In the genomic region with DNA sequence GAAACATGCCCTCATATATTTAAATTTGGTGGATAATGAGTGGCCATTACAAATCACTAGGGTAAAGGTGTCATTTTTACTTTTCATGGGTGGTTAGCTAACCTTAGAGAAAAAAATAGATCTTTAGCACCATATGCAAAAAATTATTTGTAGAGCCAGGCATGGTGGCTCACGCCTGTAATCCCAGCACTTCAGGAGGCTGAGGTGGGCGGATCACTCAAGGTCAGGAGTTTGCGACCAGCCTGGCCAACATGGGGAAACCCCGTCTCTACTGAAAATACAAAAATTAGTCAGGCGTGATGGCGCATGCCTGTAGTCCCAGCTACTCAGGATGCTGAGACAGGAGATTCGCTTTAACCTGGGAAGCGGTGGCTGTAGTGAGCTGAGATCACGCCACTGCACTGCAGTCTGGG, we compare ENCODE assay signal across 12 cellular contexts. TPM values are rescaled to one million over a fixed set of nuclear protein-coding genes. Genes with fewer than 3 reads are reported as not detected.
DNase-seq lines count a peak whose midpoint lies in the region; ATAC-seq and TF ChIP-seq lines count a peak whose summit lies in the region.
"Not testable (repeated sequence)": the region's sequence is repeated elsewhere in the genome, so short reads cannot be mapped to it uniquely, and the experiment has no call there.
"Had no signal": no experiment of that assay in that cellular context is flagged by ENCODE, and none has a peak within 500 bp of the region (broad histone marks: within the 10 kb centered on the region; RNA-seq: fewer than 3 reads in every experiment).

No MANE protein-coding gene starts in this region.

- H3K27me3 Mint-ChIP-seq in CD8-positive, alpha-beta memory T cell; activated T-cell treated with anti-CD3 and anti-CD28 coated beads, Interleukin-2, amount 50 U/mL, for 24 hours: not testable (repeated sequence)

- peak overlapping the region; percentile 0; the same call in 1 of the 2 replicates for H3K4me2 ChIP-seq in OCI-LY1 (ENCODE audit: low read length)

- H3K9me3 Mint-ChIP-seq in CD8-positive, alpha-beta memory T cell; activated T-cell treated with anti-CD3 and anti-CD28 coated beads, Interleukin-2, amount 50 U/mL, for 24 hours: not testable (repeated sequence)

- peak; percentile 60 for ATAC-seq in GM18909 (IDR thresholded peaks at IDR 0.05; ENCODE audit: poor library complexity, unreplicated experiment)
- peak; percentile 52 for ATAC-seq in GM21576 (IDR thresholded peaks at IDR 0.05; ENCODE audit: unreplicated experiment)
- peak; percentile 52 for ATAC-seq in HG03159 (IDR thresholded peaks at IDR 0.05; ENCODE audit: unreplicated experiment)

- peaks cover 16% of the 10 kb centered on the region for H3K4me1 ChIP-seq in CD8-positive, alpha-beta memory T cell (ENCODE audit: insufficient read depth, low read length)
- peaks cover 39% of the 10 kb centered on the region for H3K4me1 ChIP-seq in OCI-LY1 (ENCODE audit: insufficient read depth, low read length, severe bottlenecking)

- not testable (repeated sequence) for H2AFZ ChIP-seq in OCI-LY1 (ENCODE audit: low read length)

- peaks cover 39% of the 10 kb centered on the region for H3K79me2 ChIP-seq in OCI-LY1 (ENCODE audit: insufficient read depth, low read length)

- not testable (repeated sequence) for H4K20me1 ChIP-seq in OCI-LY1 (ENCODE audit: insufficient read depth, low read length)

- peaks cover 44 to 78% (median 74%) of the 10 kb centered on the region in 3 donors for H3K4me1 Mint-ChIP-seq in CD8-positive, alpha-beta memory T cell
- H3K4me1 Mint-ChIP-seq in activated T-cell treated with anti-CD3 and anti-CD28 coated beads, Interleukin-2, amount 50 U/mL, for 24 hours (ENCODE audit: low read depth): peaks cover 41% of the 10 kb centered on the region

- not testable (repeated sequence) for H3K9ac ChIP-seq in OCI-LY1 (ENCODE audit: low read length)

- DNase-seq in CD8-positive, alpha-beta memory T cell: not testable (repeated sequence)
- DNase-seq in activated T-cell treated with anti-CD3 and anti-CD28 coated beads, Interleukin-2, amount 50 U/mL, for 24 hours: peak; percentile 51
- peak; percentile 66 for DNase-seq in glomerular visceral epithelial cell (ENCODE audit: extremely low spot score)
- peak in 2 of 3 donors; percentile 27 to 36 for DNase-seq in stimulated activated CD4-positive, alpha-beta T cell treated with anti-CD3 and anti-CD28 coated beads, TNF-alpha, amount 100 ng/mL, for 48 hours (ENCODE audit: low read depth in 3 of 3)

- TF ChIP-seq CTCF in OCI-LY1 (IDR thresholded peaks at IDR 0.05; ENCODE audit: low read length): not testable (repeated sequence)

- H3K4me3 ChIP-seq in CD8-positive, alpha-beta memory T cell (ENCODE audit: low read length); OCI-LY1 (ENCODE audit: low read depth, low read length, poor library complexity, severe bottlenecking): not testable (repeated sequence)

- H3K4me3 Mint-ChIP-seq in CD8-positive, alpha-beta memory T cell: peak overlapping the region in 5 of 7 donors; percentile 13 to 80 (median 37)
- peak overlapping the region; percentile 23 for H3K4me3 Mint-ChIP-seq in activated T-cell treated with anti-CD3 and anti-CD28 coated beads, Interleukin-2, amount 50 U/mL, for 24 hours

- H3K27me3 ChIP-seq in CD8-positive, alpha-beta memory T cell (ENCODE audit: insufficient read depth, low read length, poor library complexity, severe bottlenecking); OCI-LY1 (ENCODE audit: insufficient read depth, low read length): not testable (repeated sequence)

- CTCF ChIA-PET in CD8-positive, alpha-beta memory T cell (lab: Charles Lee): not testable (repeated sequence)

- peak overlapping the region in 7 of 8 donors; percentile 6 to 96 (median 43) for H3K27ac Mint-ChIP-seq in CD8-positive, alpha-beta memory T cell
- peak overlapping the region; percentile 61 for H3K27ac Mint-ChIP-seq in activated T-cell treated with anti-CD3 and anti-CD28 coated beads, Interleukin-2, amount 50 U/mL, for 24 hours

- not testable (repeated sequence) for H3K36me3 ChIP-seq in CD8-positive, alpha-beta memory T cell (ENCODE audit: insufficient read depth, low read length)
- peaks cover 12% of the 10 kb centered on the region for H3K36me3 ChIP-seq in OCI-LY1 (ENCODE audit: insufficient read depth, low read length)

- H3K9me2 ChIP-seq in OCI-LY1 (ENCODE audit: low read depth, low read length): not testable (repeated sequence)

- H3K9me3 ChIP-seq in CD8-positive, alpha-beta memory T cell (ENCODE audit: low read length); OCI-LY1 (ENCODE audit: low read length): not testable (repeated sequence)

- not testable (repeated sequence) for H3K36me3 Mint-ChIP-seq in CD8-positive, alpha-beta memory T cell
- peaks cover 15% of the 10 kb centered on the region for H3K36me3 Mint-ChIP-seq in activated T-cell treated with anti-CD3 and anti-CD28 coated beads, Interleukin-2, amount 50 U/mL, for 24 hours (ENCODE audit: low read depth)

- H3F3A ChIP-seq in OCI-LY1 (ENCODE audit: insufficient read depth, low read length): not testable (repeated sequence)

- not testable (repeated sequence) for H3K27ac ChIP-seq in CD8-positive, alpha-beta memory T cell (ENCODE audit: low read depth, low read length)
- H3K27ac ChIP-seq in OCI-LY1 (ENCODE audit: low read depth, low read length, poor library complexity, severe bottlenecking): peak overlapping the region; percentile 49

- POLR2A ChIA-PET in CD8-positive, alpha-beta memory T cell (lab: Charles Lee): interaction anchor here (0.6 to 0.8 kb wide), 3 partner anchors 8 to 22 kb away, joined by 3 to 4 read pairs (median 3); no protein-coding TSS in a partner anchor

RNA-seq across cellular contexts. Expression of gene RNF169, which starts 19.5 kb away (rescaled TPM):
- 10 to 100 TPM; 13.4 to 13.6 TPM for total RNA-seq in CD8-positive, alpha-beta memory T cell
- 2.3 TPM for polyA plus RNA-seq in CD8-positive, alpha-beta memory T cell

RNA-seq across cellular contexts. Expression of gene CHRDL2, which starts 37.0 kb away (rescaled TPM):
- not detected for total RNA-seq in CD8-positive, alpha-beta memory T cell
- polyA plus RNA-seq in CD8-positive, alpha-beta memory T cell: not detected
- total RNA-seq: H4, SJCRH30 had no signal
- polyA plus RNA-seq: CD14-positive monocyte, immature natural killer cell had no signal
